ENCODE assay signal across 26 cellular contexts in genomic region chr22:27685515-27685914, GRCh38.
A peak's percentile ranks its signal among the peaks of the same experiment; 100 is the strongest.
DNase-seq lines count a peak whose midpoint lies in the region; TF ChIP-seq lines count a peak whose summit lies in the region.
"Had no signal": no experiment of that assay in that cellular context is flagged by ENCODE, and none has a peak within 500 bp of the region (broad histone marks: within the 10 kb centered on the region; RNA-seq: fewer than 3 reads in every experiment).

No MANE protein-coding gene starts in this region.

- H2BK120ac ChIP-seq in mesenchymal stem cell (ENCODE audit: low read depth, low read length) = no peak overlapping the region

- H3K4ac ChIP-seq in mesenchymal stem cell (ENCODE audit: low read depth in 1 of 2, low read length in 2 of 2) = no peak overlapping the region

- TF ChIP-seq CTCF in esophagus muscularis mucosa (IDR thresholded peaks at IDR 0.05) (no peak), tibial artery (IDR thresholded peaks at IDR 0.05) (no peak)

- H3K27me3 Mint-ChIP-seq in activated naive CD4-positive, alpha-beta T cell treated with anti-CD3 and anti-CD28 coated beads for 36 hours (ENCODE audit: low read depth) = peaks cover 2% of the 10 kb centered on the region

- in situ Hi-C loops in ACHN (cut with HindIII; ENCODE audit: low pct_ligation_motif_present, low pct_unique_long_range_greater_than_20kb, low sequenced_read_pairs) = no loop called here

- CTCF ChIA-PET in activated naive CD4-positive, alpha-beta T cell treated with anti-CD3 and anti-CD28 coated beads for 36 hours (lab: Charles Lee) = no interaction called here

- TF ChIP-seq EP300 in esophagus muscularis mucosa (IDR thresholded peaks at IDR 0.05) = no peak

- H3K9ac ChIP-seq in mesenchymal stem cell (ENCODE audit: low read length) = no peak overlapping the region
- H3K9ac ChIP-seq: BLaER1 treated with 17β-estradiol and CSF1 and Interleukin-3, amounts not matched to agents 10 nM and 100 nM had no signal

- H3K4me3 ChIP-seq in esophagus muscularis mucosa = no peak overlapping the region
- H3K4me3 ChIP-seq in mesenchymal stem cell (ENCODE audit: insufficient read depth in 1 of 2, low read depth in 1 of 2, low read length in 2 of 2) = no peak overlapping the region
- no peak overlapping the region for H3K4me3 ChIP-seq in tibial artery
- H3K4me3 ChIP-seq: BLaER1 treated with 17β-estradiol and CSF1 and Interleukin-3, amounts not matched to agents 10 nM and 100 nM; transverse colon had no signal

- no peak overlapping the region for H3K4me2 ChIP-seq in mesenchymal stem cell (ENCODE audit: low read length, poor library complexity, severe bottlenecking)

- H2AK5ac ChIP-seq in mesenchymal stem cell (ENCODE audit: low read length, severe bottlenecking) = peak overlapping the region; percentile 44

- H3K27ac ChIP-seq in angular gyrus (ENCODE audit: low read depth, low read length) = peak overlapping the region; percentile 91
- peak overlapping the region; percentile 53 to 79 (median 76) for H3K27ac ChIP-seq in esophagus muscularis mucosa (replicated peaks in 1 of 4)
- no peak overlapping the region for H3K27ac ChIP-seq in mesenchymal stem cell (ENCODE audit: low read length, poor library complexity, severe bottlenecking)
- peak overlapping the region; percentile 78 to 89 for H3K27ac ChIP-seq in tibial artery
- H3K27ac ChIP-seq: BLaER1 treated with 17β-estradiol and CSF1 and Interleukin-3, amounts not matched to agents 10 nM and 100 nM; neutrophil had no signal

- no peak overlapping the region for H4K91ac ChIP-seq in mesenchymal stem cell (ENCODE audit: low read length)

- 89% methylated on average over 5 of the region's 5 CpGs for WGBS in esophagus muscularis mucosa
- WGBS in mesenchymal stem cell = 90% methylated on average over 5 of the region's 5 CpGs

- H2AFZ ChIP-seq in mesenchymal stem cell (ENCODE audit: low read depth, low read length) = no peak overlapping the region

- H3K23ac ChIP-seq in mesenchymal stem cell (ENCODE audit: low read length in 2 of 2) = no peak overlapping the region

- no peak overlapping the region for H2BK5ac ChIP-seq in mesenchymal stem cell (ENCODE audit: low read depth, low read length, poor library complexity, severe bottlenecking)

- H3K18ac ChIP-seq in mesenchymal stem cell (ENCODE audit: low read depth in 1 of 2, low read length in 2 of 2) = no peak overlapping the region

- H2BK15ac ChIP-seq in mesenchymal stem cell (ENCODE audit: low read depth, poor library complexity, severe bottlenecking) = no peak overlapping the region

- H2BK12ac ChIP-seq in mesenchymal stem cell (ENCODE audit: low read length in 2 of 2) = peak overlapping the region in 1 of 2 experiments; percentile 2

- H3K14ac ChIP-seq in mesenchymal stem cell (ENCODE audit: low read length in 2 of 2) = no peak overlapping the region

- intact Hi-C loops in esophagus muscularis mucosa (cut with DNase I) (no loop called here), tibial artery (cut with DNase I; ENCODE audit: low total_unique reads) (loop anchor here (10.0 kb wide), 2 partner anchors 51 to 99 kb away; no protein-coding TSS in a partner anchor)
- intact Hi-C loops in activated naive CD4-positive, alpha-beta T cell treated with anti-CD3 and anti-CD28 coated beads for 36 hours (cut with micrococcal nuclease) = no loop called here

- no peaks in the 10 kb centered on the region for H3K4me1 Mint-ChIP-seq in activated naive CD4-positive, alpha-beta T cell treated with anti-CD3 and anti-CD28 coated beads for 36 hours (ENCODE audit: low read depth)
- H3K4me1 Mint-ChIP-seq: central memory CD8-positive, alpha-beta T cell had no signal

- no peaks in the 10 kb centered on the region for H3K27me3 ChIP-seq in esophagus muscularis mucosa
- H3K27me3 ChIP-seq in mesenchymal stem cell (ENCODE audit: control insufficient read depth in 1 of 2, insufficient read depth in 1 of 2, low read length in 2 of 2) = peaks cover 0 to 11% of the 10 kb centered on the region in 2 experiments
- H3K27me3 ChIP-seq in tibial artery = no peaks in the 10 kb centered on the region
- H3K27me3 ChIP-seq: BLaER1 treated with 17β-estradiol and CSF1 and Interleukin-3, amounts not matched to agents 10 nM and 100 nM; neutrophil; transverse colon had no signal

- no peaks in the 10 kb centered on the region for H3K36me3 ChIP-seq in esophagus muscularis mucosa
- no peaks in the 10 kb centered on the region for H3K36me3 ChIP-seq in mesenchymal stem cell (ENCODE audit: control insufficient read depth in 1 of 2, insufficient read depth in 2 of 2, low read depth in 1 of 2, low read length in 2 of 2)
- H3K36me3 ChIP-seq in tibial artery = no peaks in the 10 kb centered on the region
- H3K36me3 ChIP-seq: BLaER1 treated with 17β-estradiol and CSF1 and Interleukin-3, amounts not matched to agents 10 nM and 100 nM; neutrophil; transverse colon had no signal

- H3K27ac Mint-ChIP-seq in activated naive CD4-positive, alpha-beta T cell treated with anti-CD3 and anti-CD28 coated beads for 36 hours = no peak overlapping the region
- H3K27ac Mint-ChIP-seq: activated T-helper 1 cell treated with anti-CD3 and anti-CD28 coated beads, Interleukin-12 subunit alpha, Interleukin-12 subunit beta, Interleukin-2, Interleukin-4 antibody, amounts not matched to agents 30 ng/mL and 10 ng/mL and 1 ng/mL, durations not matched to agents 14 hours and 24 hours and 36 hours had no signal

- peaks cover 2% of the 10 kb centered on the region for H3K9me3 Mint-ChIP-seq in activated naive CD4-positive, alpha-beta T cell treated with anti-CD3 and anti-CD28 coated beads for 36 hours
- H3K9me3 Mint-ChIP-seq: activated T-helper 1 cell treated with anti-CD3 and anti-CD28 coated beads, Interleukin-12 subunit alpha, Interleukin-12 subunit beta, Interleukin-2, Interleukin-4 antibody, amounts not matched to agents 30 ng/mL and 10 ng/mL and 1 ng/mL, durations not matched to agents 14 hours and 24 hours and 36 hours; central memory CD8-positive, alpha-beta T cell had no signal

- H3K79me1 ChIP-seq in mesenchymal stem cell (replicated peaks; ENCODE audit: low read length, poor library complexity, severe bottlenecking) = no peaks in the 10 kb centered on the region

- H3K4me3 Mint-ChIP-seq in activated naive CD4-positive, alpha-beta T cell treated with anti-CD3 and anti-CD28 coated beads for 36 hours = no peak overlapping the region
- H3K4me3 Mint-ChIP-seq: activated T-helper 1 cell treated with anti-CD3 and anti-CD28 coated beads, Interleukin-12 subunit alpha, Interleukin-12 subunit beta, Interleukin-2, Interleukin-4 antibody, amounts not matched to agents 30 ng/mL and 10 ng/mL and 1 ng/mL, durations not matched to agents 14 hours and 24 hours and 36 hours; central memory CD8-positive, alpha-beta T cell had no signal

- peaks cover 23 to 29% (median 25%) of the 10 kb centered on the region in 4 donors for H3K4me1 ChIP-seq in esophagus muscularis mucosa
- peaks cover 9% of the 10 kb centered on the region for H3K4me1 ChIP-seq in mesenchymal stem cell (ENCODE audit: control insufficient read depth, insufficient read depth, low read depth, low read length)
- peaks cover 8 to 42% (median 22%) of the 10 kb centered on the region in 4 donors for H3K4me1 ChIP-seq in tibial artery

- H3K36me3 Mint-ChIP-seq in activated naive CD4-positive, alpha-beta T cell treated with anti-CD3 and anti-CD28 coated beads for 36 hours (ENCODE audit: low read depth) = no peaks in the 10 kb centered on the region

- H3K9me3 ChIP-seq in esophagus muscularis mucosa (peaks cover 0 to 6% (median 2%) of the 10 kb centered on the region in 4 donors), mesenchymal stem cell (ENCODE audit: control insufficient read depth, low read length) (no peaks in the 10 kb centered on the region), tibial artery (no peaks in the 10 kb centered on the region)
- H3K9me3 ChIP-seq: neutrophil, transverse colon had no signal

- H4K8ac ChIP-seq in mesenchymal stem cell (ENCODE audit: low read length) = no peak overlapping the region

- no peak for TF ChIP-seq POLR2A in esophagus muscularis mucosa (IDR thresholded peaks at IDR 0.05; ENCODE audit: low read depth)

- DNase-seq in esophagus muscularis mucosa (ENCODE audit: extremely low spot score) (no peak), mesenchymal stem cell (no peak), tibial artery (no peak), ACHN (no peak), dermis blood vessel endothelial cell (no peak)
- DNase-seq in activated naive CD4-positive, alpha-beta T cell treated with anti-CD3 and anti-CD28 coated beads for 36 hours = no peak
- DNase-seq in stimulated activated CD4-positive, alpha-beta T cell treated with anti-CD3 and anti-CD28 coated beads, Interleukin-4, amount 100 ng/mL, for 4 hours = no peak
- DNase-seq: activated CD4-positive, CD25-positive, alpha-beta regulatory T cell; activated CD8-positive, alpha-beta memory T cell treated with anti-CD3 and anti-CD28 coated beads, Interleukin-2, amount 50 U/mL, for 4 hours; activated naive CD4-positive, alpha-beta T cell treated with anti-CD3 and anti-CD28 coated beads, Interleukin-2, amount 50 U/mL, for 16 hours; anterior cingulate cortex; COR-L47; effector memory CD4-positive, alpha-beta T cell; H7; left colon; mesendoderm; NCI-H1092 treated with DMSO at 0.1 percent for 48 hours; NCI-H1930; NCI-H69; stimulated activated naive CD4-positive, alpha-beta T cell treated with Interleukin-2 at 50 U/mL for 16 hours; transverse colon had no signal
